Comparison of ENCODE assay signal across 1 cellular context in genomic region chr9:19048966-19049871, GRCh38.
A peak's percentile ranks its signal among the peaks of the same experiment; 100 is the strongest.
TF ChIP-seq lines count a peak whose summit lies in the region.

RRAGA (plus strand) TSS chr9:19049427; CDS start chr9:19049660, 233 bp downstream.

TF ChIP-seq in WTC11, 78 proteins besides CTCF, POLR2A, EP300 and RAD21 (continued from another document and continues in another):
- TF ChIP-seq ELF4 (CRISPR knock-in tag; IDR thresholded peaks at IDR 0.05; ENCODE audit: low read depth) (no peak), CREB1 (CRISPR knock-in tag; IDR thresholded peaks at IDR 0.05) (no peak; the same call in 1 of the 2 replicates), NR2C2 (CRISPR knock-in tag; IDR thresholded peaks at IDR 0.05) (no peak), FOXJ3 (CRISPR knock-in tag; IDR thresholded peaks at IDR 0.05; ENCODE audit: borderline replicate concordance) (no peak), TEAD1 (CRISPR knock-in tag; IDR thresholded peaks at IDR 0.05) (peak; percentile 64; the same call in 1 of the 2 replicates), E2F5 (CRISPR knock-in tag; IDR thresholded peaks at IDR 0.05) (peak; percentile 71; the same call in 1 of the 2 replicates), JUN (CRISPR knock-in tag; IDR thresholded peaks at IDR 0.05) (no peak; the same call in 1 of the 2 replicates), RELA (CRISPR knock-in tag; IDR thresholded peaks at IDR 0.05; ENCODE audit: borderline replicate concordance) (no peak), ZNF423 (CRISPR knock-in tag; IDR thresholded peaks at IDR 0.05) (no peak), ZNF317 (CRISPR knock-in tag; IDR thresholded peaks at IDR 0.05; ENCODE audit: borderline replicate concordance, low read depth) (no peak), ZBTB21 (CRISPR knock-in tag; IDR thresholded peaks at IDR 0.05; ENCODE audit: borderline replicate concordance) (peak; percentile 91), ETV6 (CRISPR knock-in tag; IDR thresholded peaks at IDR 0.05) (peak; percentile 90), ZSCAN18 (CRISPR knock-in tag; IDR thresholded peaks at IDR 0.05) (no peak), NFE2L1 (CRISPR knock-in tag; IDR thresholded peaks at IDR 0.05) (peak; percentile 35; the same call in 1 of the 2 replicates), ZNF425 (CRISPR knock-in tag; conservative IDR thresholded peaks at IDR 0.05) (no peak), KAT7 (CRISPR knock-in tag; IDR thresholded peaks at IDR 0.05; ENCODE audit: borderline replicate concordance) (no peak; the same call in 1 of the 2 replicates), GTF2I (CRISPR knock-in tag; conservative IDR thresholded peaks at IDR 0.05) (no peak), ZNF263 (CRISPR knock-in tag; IDR thresholded peaks at IDR 0.05; ENCODE audit: low read depth) (no peak), NFATC4 (CRISPR knock-in tag; IDR thresholded peaks at IDR 0.05) (no peak), FOXK1 (CRISPR knock-in tag; IDR thresholded peaks at IDR 0.05) (0 out of 2 replicates have a peak, but pooled peaks have one; percentile 28), ZNF121 (CRISPR knock-in tag; IDR thresholded peaks at IDR 0.05) (no peak), ZNF281 (CRISPR knock-in tag; IDR thresholded peaks at IDR 0.05) (peak; percentile 75; the same call in 1 of the 2 replicates), EMX1 (CRISPR knock-in tag; IDR thresholded peaks at IDR 0.05) (0 out of 2 replicates have a peak, but pooled peaks have one; percentile 60), ZNF671 (CRISPR knock-in tag; IDR thresholded peaks at IDR 0.05) (no peak), TCF7 (CRISPR knock-in tag; IDR thresholded peaks at IDR 0.05; ENCODE audit: low read depth) (no peak), PREB (CRISPR knock-in tag; IDR thresholded peaks at IDR 0.05; ENCODE audit: borderline replicate concordance) (no peak), FOXP1 (CRISPR knock-in tag; IDR thresholded peaks at IDR 0.05; ENCODE audit: borderline replicate concordance) (0 out of 2 replicates have a peak, but pooled peaks have one; percentile 77), NFYB (CRISPR knock-in tag; conservative IDR thresholded peaks at IDR 0.05; ENCODE audit: low read depth) (no peak), ZNF138 (CRISPR knock-in tag; conservative IDR thresholded peaks at IDR 0.05) (no peak; the same call in 1 of the 2 replicates), MAX (CRISPR knock-in tag; IDR thresholded peaks at IDR 0.05) (peak; percentile 86), ATF6 (CRISPR knock-in tag; IDR thresholded peaks at IDR 0.05) (no peak), MXD4 (CRISPR knock-in tag; IDR thresholded peaks at IDR 0.05; ENCODE audit: borderline replicate concordance) (no peak)
- TF ChIP-seq, protein P1, sequence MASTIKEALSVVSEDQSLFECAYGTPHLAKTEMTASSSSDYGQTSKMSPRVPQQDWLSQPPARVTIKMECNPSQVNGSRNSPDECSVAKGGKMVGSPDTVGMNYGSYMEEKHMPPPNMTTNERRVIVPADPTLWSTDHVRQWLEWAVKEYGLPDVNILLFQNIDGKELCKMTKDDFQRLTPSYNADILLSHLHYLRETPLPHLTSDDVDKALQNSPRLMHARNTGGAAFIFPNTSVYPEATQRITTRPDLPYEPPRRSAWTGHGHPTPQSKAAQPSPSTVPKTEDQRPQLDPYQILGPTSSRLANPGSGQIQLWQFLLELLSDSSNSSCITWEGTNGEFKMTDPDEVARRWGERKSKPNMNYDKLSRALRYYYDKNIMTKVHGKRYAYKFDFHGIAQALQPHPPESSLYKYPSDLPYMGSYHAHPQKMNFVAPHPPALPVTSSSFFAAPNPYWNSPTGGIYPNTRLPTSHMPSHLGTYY (CRISPR knock-in tag; IDR thresholded peaks at IDR 0.05): 0 out of 2 replicates have a peak, but pooled peaks have one; percentile 80
- TF ChIP-seq, protein P2, sequence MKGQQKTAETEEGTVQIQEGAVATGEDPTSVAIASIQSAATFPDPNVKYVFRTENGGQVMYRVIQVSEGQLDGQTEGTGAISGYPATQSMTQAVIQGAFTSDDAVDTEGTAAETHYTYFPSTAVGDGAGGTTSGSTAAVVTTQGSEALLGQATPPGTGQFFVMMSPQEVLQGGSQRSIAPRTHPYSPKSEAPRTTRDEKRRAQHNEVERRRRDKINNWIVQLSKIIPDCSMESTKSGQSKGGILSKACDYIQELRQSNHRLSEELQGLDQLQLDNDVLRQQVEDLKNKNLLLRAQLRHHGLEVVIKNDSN (CRISPR knock-in tag; IDR thresholded peaks at IDR 0.05): no peak; the same call in 1 of the 2 replicates
- TF ChIP-seq, protein P3, sequence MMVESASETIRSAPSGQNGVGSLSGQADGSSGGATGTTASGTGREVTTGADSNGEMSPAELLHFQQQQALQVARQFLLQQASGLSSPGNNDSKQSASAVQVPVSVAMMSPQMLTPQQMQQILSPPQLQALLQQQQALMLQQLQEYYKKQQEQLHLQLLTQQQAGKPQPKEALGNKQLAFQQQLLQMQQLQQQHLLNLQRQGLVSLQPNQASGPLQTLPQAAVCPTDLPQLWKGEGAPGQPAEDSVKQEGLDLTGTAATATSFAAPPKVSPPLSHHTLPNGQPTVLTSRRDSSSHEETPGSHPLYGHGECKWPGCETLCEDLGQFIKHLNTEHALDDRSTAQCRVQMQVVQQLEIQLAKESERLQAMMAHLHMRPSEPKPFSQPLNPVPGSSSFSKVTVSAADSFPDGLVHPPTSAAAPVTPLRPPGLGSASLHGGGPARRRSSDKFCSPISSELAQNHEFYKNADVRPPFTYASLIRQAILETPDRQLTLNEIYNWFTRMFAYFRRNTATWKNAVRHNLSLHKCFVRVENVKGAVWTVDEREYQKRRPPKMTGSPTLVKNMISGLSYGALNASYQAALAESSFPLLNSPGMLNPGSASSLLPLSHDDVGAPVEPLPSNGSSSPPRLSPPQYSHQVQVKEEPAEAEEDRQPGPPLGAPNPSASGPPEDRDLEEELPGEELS (CRISPR knock-in tag; IDR thresholded peaks at IDR 0.05): peak; percentile 61; the same call in 1 of the 2 replicates
- TF ChIP-seq, protein P4, sequence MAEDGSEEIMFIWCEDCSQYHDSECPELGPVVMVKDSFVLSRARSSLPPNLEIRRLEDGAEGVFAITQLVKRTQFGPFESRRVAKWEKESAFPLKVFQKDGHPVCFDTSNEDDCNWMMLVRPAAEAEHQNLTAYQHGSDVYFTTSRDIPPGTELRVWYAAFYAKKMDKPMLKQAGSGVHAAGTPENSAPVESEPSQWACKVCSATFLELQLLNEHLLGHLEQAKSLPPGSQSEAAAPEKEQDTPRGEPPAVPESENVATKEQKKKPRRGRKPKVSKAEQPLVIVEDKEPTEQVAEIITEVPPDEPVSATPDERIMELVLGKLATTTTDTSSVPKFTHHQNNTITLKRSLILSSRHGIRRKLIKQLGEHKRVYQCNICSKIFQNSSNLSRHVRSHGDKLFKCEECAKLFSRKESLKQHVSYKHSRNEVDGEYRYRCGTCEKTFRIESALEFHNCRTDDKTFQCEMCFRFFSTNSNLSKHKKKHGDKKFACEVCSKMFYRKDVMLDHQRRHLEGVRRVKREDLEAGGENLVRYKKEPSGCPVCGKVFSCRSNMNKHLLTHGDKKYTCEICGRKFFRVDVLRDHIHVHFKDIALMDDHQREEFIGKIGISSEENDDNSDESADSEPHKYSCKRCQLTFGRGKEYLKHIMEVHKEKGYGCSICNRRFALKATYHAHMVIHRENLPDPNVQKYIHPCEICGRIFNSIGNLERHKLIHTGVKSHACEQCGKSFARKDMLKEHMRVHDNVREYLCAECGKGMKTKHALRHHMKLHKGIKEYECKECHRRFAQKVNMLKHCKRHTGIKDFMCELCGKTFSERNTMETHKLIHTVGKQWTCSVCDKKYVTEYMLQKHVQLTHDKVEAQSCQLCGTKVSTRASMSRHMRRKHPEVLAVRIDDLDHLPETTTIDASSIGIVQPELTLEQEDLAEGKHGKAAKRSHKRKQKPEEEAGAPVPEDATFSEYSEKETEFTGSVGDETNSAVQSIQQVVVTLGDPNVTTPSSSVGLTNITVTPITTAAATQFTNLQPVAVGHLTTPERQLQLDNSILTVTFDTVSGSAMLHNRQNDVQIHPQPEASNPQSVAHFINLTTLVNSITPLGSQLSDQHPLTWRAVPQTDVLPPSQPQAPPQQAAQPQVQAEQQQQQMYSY (CRISPR knock-in tag; IDR thresholded peaks at IDR 0.05): no peak; the same call in 1 of the 2 replicates
- TF ChIP-seq, protein P5, sequence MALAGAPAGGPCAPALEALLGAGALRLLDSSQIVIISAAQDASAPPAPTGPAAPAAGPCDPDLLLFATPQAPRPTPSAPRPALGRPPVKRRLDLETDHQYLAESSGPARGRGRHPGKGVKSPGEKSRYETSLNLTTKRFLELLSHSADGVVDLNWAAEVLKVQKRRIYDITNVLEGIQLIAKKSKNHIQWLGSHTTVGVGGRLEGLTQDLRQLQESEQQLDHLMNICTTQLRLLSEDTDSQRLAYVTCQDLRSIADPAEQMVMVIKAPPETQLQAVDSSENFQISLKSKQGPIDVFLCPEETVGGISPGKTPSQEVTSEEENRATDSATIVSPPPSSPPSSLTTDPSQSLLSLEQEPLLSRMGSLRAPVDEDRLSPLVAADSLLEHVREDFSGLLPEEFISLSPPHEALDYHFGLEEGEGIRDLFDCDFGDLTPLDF (CRISPR knock-in tag; IDR thresholded peaks at IDR 0.05): peak; percentile 57; the same call in 1 of the 2 replicates
